In genomic region chr7:7709263-7709662, GRCh38 we compare ENCODE assay signal across 19 cellular contexts. TPM values are rescaled to one million over a fixed set of nuclear protein-coding genes. Genes with fewer than 3 reads are reported as not detected.
A peak's percentile ranks its signal among the peaks of the same experiment; 100 is the strongest.
DNase-seq lines count a peak whose midpoint lies in the region; TF ChIP-seq lines count a peak whose summit lies in the region.
"Had no signal": no experiment of that assay in that cellular context is flagged by ENCODE, and none has a peak within 500 bp of the region (broad histone marks: within the 10 kb centered on the region; RNA-seq: fewer than 3 reads in every experiment).

No MANE protein-coding gene starts in this region.

- no peak overlapping the region for H3K4me3 ChIP-seq in Jurkat, Clone E6-1 (ENCODE audit: low read length)
- no peak overlapping the region for H3K4me3 ChIP-seq in endodermal cell (ENCODE audit: low read length)
- no peak overlapping the region for H3K4me3 ChIP-seq in sigmoid colon
- H3K4me3 ChIP-seq: SJCRH30 had no signal

- peak overlapping the region; percentile 19 for H3K27ac Mint-ChIP-seq in endodermal cell
- peak overlapping the region; percentile 10 for H3K27ac Mint-ChIP-seq in nephron progenitor cell
- H3K27ac Mint-ChIP-seq in activated T-cell treated with anti-CD3 and anti-CD28 coated beads, Interleukin-2, amount 50 U/mL, for 24 hours: no peak overlapping the region
- H3K27ac Mint-ChIP-seq: activated naive CD4-positive, alpha-beta T cell treated with anti-CD3 and anti-CD28 coated beads, Interleukin-2, amount 50 U/mL, for 72 hours; CD4-positive, CD25-positive, alpha-beta regulatory T cell; T-helper 1 cell treated with Interleukin-12 subunit alpha and Interleukin-12 subunit beta and Interleukin-4 antibody, amounts not matched to agents 30 μg/mL and 1 μg/mL, for 36 hours had no signal

- H3K9ac ChIP-seq in endodermal cell (ENCODE audit: extremely low read depth, low read length, poor library complexity, severe bottlenecking): no peak overlapping the region
- H3K9ac ChIP-seq: KMS-11 had no signal

- H3K36me3 Mint-ChIP-seq in endodermal cell (ENCODE audit: low read depth): no peaks in the 10 kb centered on the region
- no peaks in the 10 kb centered on the region for H3K36me3 Mint-ChIP-seq in nephron progenitor cell (ENCODE audit: low read depth)
- no peaks in the 10 kb centered on the region for H3K36me3 Mint-ChIP-seq in activated T-cell treated with anti-CD3 and anti-CD28 coated beads, Interleukin-2, amount 50 U/mL, for 24 hours (ENCODE audit: low read depth)
- H3K36me3 Mint-ChIP-seq: activated naive CD4-positive, alpha-beta T cell treated with anti-CD3 and anti-CD28 coated beads, Interleukin-2, amount 50 U/mL, for 72 hours had no signal

- H3K9me3 ChIP-seq in endodermal cell (ENCODE audit: control insufficient read depth, low read length): no peaks in the 10 kb centered on the region
- H3K9me3 ChIP-seq in sigmoid colon: no peaks in the 10 kb centered on the region
- H3K9me3 ChIP-seq: SJCRH30 had no signal

- H3K4me1 ChIP-seq in endodermal cell (ENCODE audit: control insufficient read depth, insufficient read depth, low read length) (peaks cover 16% of the 10 kb centered on the region), sigmoid colon (peaks cover 0 to 39% (median 22%) of the 10 kb centered on the region in 4 donors)

- peaks cover 48% of the 10 kb centered on the region for H3K27me3 ChIP-seq in endodermal cell (ENCODE audit: control insufficient read depth, insufficient read depth, low read length, poor library complexity, severe bottlenecking)
- no peaks in the 10 kb centered on the region for H3K27me3 ChIP-seq in sigmoid colon
- H3K27me3 ChIP-seq: SJCRH30 had no signal

- peak; percentile 55 for DNase-seq in DMS 273 treated with DMSO at 0.1 percent for 48 hours (lab: John Stamatoyannopoulos, UW)
- DNase-seq in Jurkat, Clone E6-1 (ENCODE audit: low read depth, low spot score): peak; percentile 29
- peak; percentile 80 for DNase-seq in endodermal cell
- no peak for DNase-seq in nephron progenitor cell
- DNase-seq in sigmoid colon: no peak
- DNase-seq in cerebellar cortex (ENCODE audit: low spot score): no peak
- DNase-seq in NCI-H128 (lab: John Stamatoyannopoulos, UW; ENCODE audit: unreplicated experiment): no peak
- DNase-seq in activated T-cell treated with anti-CD3 and anti-CD28 coated beads, Interleukin-2, amount 50 U/mL, for 24 hours: no peak
- DNase-seq: activated CD4-positive, alpha-beta T cell treated with anti-CD3 and anti-CD28 coated beads, Interleukin-2, amount 50 U/mL, for 4 hours; activated T-cell treated with anti-CD3 and anti-CD28 coated beads, Interleukin-2, amount 50 U/mL, for 1 hour; CD4-positive, CD25-positive, alpha-beta regulatory T cell; cortex of kidney; DMS79; hippocampal formation; midbrain; SJCRH30 had no signal

- TF ChIP-seq POLR2A in sigmoid colon (IDR thresholded peaks at IDR 0.05): no peak

- TF ChIP-seq CTCF in endodermal cell (conservative IDR thresholded peaks at IDR 0.05) (peak; percentile 50), nephron progenitor cell (IDR thresholded peaks at IDR 0.05) (no peak), sigmoid colon (IDR thresholded peaks at IDR 0.05) (no peak)

- H3K27ac ChIP-seq in endodermal cell (ENCODE audit: low read depth, low read length) (peak overlapping the region; percentile 54), sigmoid colon (no peak overlapping the region)
- H3K27ac ChIP-seq: KMS-11, SJCRH30 had no signal

- WGBS in endodermal cell (ENCODE audit: insufficient coverage in 1 of 2, insufficient read length in 1 of 2), 2 experiments: 0 to 7% methylated on average over 2 to 3 of the region's 3 CpGs
- 59 to 74% methylated on average over 3 of the region's 3 CpGs for WGBS in sigmoid colon, 2 donors

- peaks cover 15% of the 10 kb centered on the region for H3K27me3 Mint-ChIP-seq in endodermal cell (ENCODE audit: insufficient read depth)
- H3K27me3 Mint-ChIP-seq in nephron progenitor cell (ENCODE audit: low read depth, poor library complexity): peaks cover 2% of the 10 kb centered on the region
- H3K27me3 Mint-ChIP-seq in activated T-cell treated with anti-CD3 and anti-CD28 coated beads, Interleukin-2, amount 50 U/mL, for 24 hours: no peaks in the 10 kb centered on the region
- H3K27me3 Mint-ChIP-seq: CD4-positive, CD25-positive, alpha-beta regulatory T cell had no signal

- intact Hi-C loops in sigmoid colon (cut with DNase I): no loop called here

- peak overlapping the region; percentile 0 for H3K4me3 Mint-ChIP-seq in endodermal cell
- H3K4me3 Mint-ChIP-seq in nephron progenitor cell: no peak overlapping the region
- H3K4me3 Mint-ChIP-seq in activated T-cell treated with anti-CD3 and anti-CD28 coated beads, Interleukin-2, amount 50 U/mL, for 24 hours: no peak overlapping the region
- H3K4me3 Mint-ChIP-seq: CD4-positive, CD25-positive, alpha-beta regulatory T cell; T-helper 1 cell treated with Interleukin-12 subunit alpha and Interleukin-12 subunit beta and Interleukin-4 antibody, amounts not matched to agents 30 μg/mL and 1 μg/mL, for 36 hours had no signal

- H3K36me3 ChIP-seq in endodermal cell (ENCODE audit: control insufficient read depth, insufficient read depth, low read length) (no peaks in the 10 kb centered on the region), sigmoid colon (no peaks in the 10 kb centered on the region)
- H3K36me3 ChIP-seq: SJCRH30 had no signal

- H3K9me3 Mint-ChIP-seq in endodermal cell (no peaks in the 10 kb centered on the region), nephron progenitor cell (no peaks in the 10 kb centered on the region)
- no peaks in the 10 kb centered on the region for H3K9me3 Mint-ChIP-seq in activated T-cell treated with anti-CD3 and anti-CD28 coated beads, Interleukin-2, amount 50 U/mL, for 24 hours
- H3K9me3 Mint-ChIP-seq: activated naive CD4-positive, alpha-beta T cell treated with anti-CD3 and anti-CD28 coated beads, Interleukin-2, amount 50 U/mL, for 72 hours; CD4-positive, CD25-positive, alpha-beta regulatory T cell; T-helper 1 cell treated with Interleukin-12 subunit alpha and Interleukin-12 subunit beta and Interleukin-4 antibody, amounts not matched to agents 30 μg/mL and 1 μg/mL, for 36 hours had no signal

- peaks cover 35% of the 10 kb centered on the region for H3K4me1 Mint-ChIP-seq in endodermal cell
- peaks cover 28% of the 10 kb centered on the region for H3K4me1 Mint-ChIP-seq in nephron progenitor cell
- peaks cover 36% of the 10 kb centered on the region for H3K4me1 Mint-ChIP-seq in activated T-cell treated with anti-CD3 and anti-CD28 coated beads, Interleukin-2, amount 50 U/mL, for 24 hours (ENCODE audit: low read depth)

- no peak for TF ChIP-seq EP300 in sigmoid colon (IDR thresholded peaks at IDR 0.05)

RNA-seq across cellular contexts. Expression of gene RPA3, which starts 9.1 kb away (rescaled TPM):
- polyA plus RNA-seq in Jurkat, Clone E6-1 (2012; ENCODE audit: insufficient read depth, insufficient read length): 278 TPM
- 10 to 100 TPM; 65.5 to 97.8 TPM for total RNA-seq in endodermal cell
- polyA plus RNA-seq in endodermal cell (2013, experiment 1 of 2): 81.6 TPM
- polyA plus RNA-seq in endodermal cell (2013, experiment 2 of 2): 76.3 TPM
- 10 to 100 TPM; 15.8 to 30.3 (median 29.5) TPM for total RNA-seq in sigmoid colon
- 10 to 100 TPM; 38.0 to 66.8 (median 44.4) TPM for polyA plus RNA-seq in sigmoid colon

Comparison
In these comparisons a context has a peak if more than half of its experiments do, and no peak if none do; other contexts are left out.
1. DNase-seq: peak in DMS 273 treated with DMSO at 0.1 percent for 48 hours (single experiment), Jurkat, Clone E6-1 (single experiment) and endodermal cell (single experiment); none in nephron progenitor cell (single experiment), sigmoid colon (single experiment), cerebellar cortex (single experiment), NCI-H128 (single experiment) and activated T-cell treated with anti-CD3 and anti-CD28 coated beads, Interleukin-2, amount 50 U/mL, for 24 hours (single experiment).